In genomic region chr3:43187836-43188479, GRCh38 we compare ENCODE assay signal across 35 cellular contexts.
"Had no signal": no experiment of that assay in that cellular context is flagged by ENCODE, and none has a peak within 500 bp of the region (broad histone marks: within the 10 kb centered on the region; RNA-seq: fewer than 3 reads in every experiment).

No MANE protein-coding gene starts in this region.

- H3K4me1 Mint-ChIP-seq: activated B cell treated with CpG ODN at 0.5 μM for 24 hours had no signal

- H3K27me3 ChIP-seq: brain microvascular endothelial cell, esophagus muscularis mucosa, foreskin keratinocyte, gastrocnemius medialis, heart left ventricle had no signal

- H3K27ac ChIP-seq: brain microvascular endothelial cell, esophagus muscularis mucosa, foreskin keratinocyte, gastrocnemius medialis, heart left ventricle, WERI-Rb-1 had no signal

- H3K4me3 ChIP-seq: esophagus muscularis mucosa, gastrocnemius medialis, heart left ventricle had no signal

- FAIRE-seq: astrocyte, bronchial epithelial cell had no signal

- DNase-seq: activated B cell treated with CpG ODN at 0.5 μM for 24 hours; activated CD4-positive, alpha-beta T cell treated with anti-CD3 and anti-CD28 coated beads for 48 hours; activated CD4-positive, alpha-beta T cell treated with anti-CD3 and anti-CD28 coated beads, Interleukin-2, amount 50 U/mL, for 1 hour; activated CD4-positive, alpha-beta T cell treated with anti-CD3 and anti-CD28 coated beads, Interleukin-2, amount 50 U/mL, for 48 hours; activated CD8-positive, alpha-beta memory T cell treated with anti-CD3 and anti-CD28 coated beads for 24 hours; activated CD8-positive, alpha-beta T cell treated with anti-CD3 and anti-CD28 coated beads for 36 hours; activated effector memory CD4-positive, alpha-beta T cell treated with Interleukin-2 at 50 U/mL for 16 hours; activated gamma-delta T cell treated with Interleukin-2 at 50 U/mL for 16 hours; activated naive CD4-positive, alpha-beta T cell treated with anti-CD3 and anti-CD28 coated beads, Interleukin-2, amount 50 U/mL, for 16 hours; activated naive CD4-positive, alpha-beta T cell treated with Interleukin-2 at 50 U/mL for 16 hours; activated T-cell treated with anti-CD3 and anti-CD28 coated beads, Interleukin-2, amount 50 U/mL, for 4 hours; amniotic stem cell; anterior cingulate cortex; brain microvascular endothelial cell; cortex of kidney; dermis blood vessel endothelial cell; effector CD4-positive, alpha-beta T cell; effector memory CD8-positive, alpha-beta T cell; erythroblast; foreskin keratinocyte; gastrocnemius medialis; glutamatergic neuron; heart left ventricle; T-helper 1 cell; T-helper 17 cell; T1000; WERI-Rb-1 had no signal

- H3K4me3 Mint-ChIP-seq: activated B cell treated with CpG ODN at 0.5 μM for 24 hours; activated CD8-positive, alpha-beta T cell treated with anti-CD3 and anti-CD28 coated beads for 36 hours; activated naive CD8-positive, alpha-beta T cell; activated T-cell treated with anti-CD3 and anti-CD28 coated beads, Interleukin-2, amount 50 U/mL, for 4 hours; activated T-helper 17 cell treated with anti-CD3 and anti-CD28 coated beads, Interleukin-2, amount 50 U/mL, for 72 hours; central memory CD8-positive, alpha-beta T cell; effector memory CD8-positive, alpha-beta T cell; T-helper 17 cell; T-helper 2 cell treated with Interferon-gamma antibody and Interleukin-4, amounts not matched to agents 5 μg/mL and 100 μg/mL, for 36 hours had no signal

- H3K27ac Mint-ChIP-seq: activated B cell treated with CpG ODN at 0.5 μM for 24 hours; activated CD8-positive, alpha-beta T cell treated with anti-CD3 and anti-CD28 coated beads for 36 hours; activated naive CD8-positive, alpha-beta T cell; activated T-helper 17 cell treated with anti-CD3 and anti-CD28 coated beads, Interleukin-2, amount 50 U/mL, for 72 hours; effector memory CD8-positive, alpha-beta T cell; T-helper 17 cell; T-helper 2 cell treated with Interferon-gamma antibody and Interleukin-4, amounts not matched to agents 5 μg/mL and 100 μg/mL, for 36 hours had no signal

- H3K9me3 ChIP-seq: esophagus muscularis mucosa, gastrocnemius medialis, heart left ventricle had no signal

- H3K4me1 ChIP-seq: gastrocnemius medialis had no signal

- ATAC-seq: activated CD4-positive, CD25-positive, alpha-beta regulatory T cell treated with anti-CD3 and anti-CD28 coated beads, Interleukin-2, amount 50 U/mL, for 24 hours; activated CD8-positive, alpha-beta T cell treated with anti-CD3 and anti-CD28 coated beads for 36 hours; activated T-cell treated with anti-CD3 and anti-CD28 coated beads, Interleukin-2, amount 50 U/mL, for 4 hours; activated T-helper 17 cell treated with anti-CD3 and anti-CD28 coated beads, Interleukin-2, amount 50 U/mL, for 72 hours; effector memory CD8-positive, alpha-beta T cell; foreskin keratinocyte; gastrocnemius medialis; heart left ventricle; T-helper 17 cell had no signal

- H3K9me3 Mint-ChIP-seq: activated B cell treated with CpG ODN at 0.5 μM for 24 hours; activated T-helper 17 cell treated with anti-CD3 and anti-CD28 coated beads, Interleukin-2, amount 50 U/mL, for 72 hours; central memory CD8-positive, alpha-beta T cell; effector memory CD8-positive, alpha-beta T cell had no signal

- H3K27me3 Mint-ChIP-seq: activated CD8-positive, alpha-beta T cell treated with anti-CD3 and anti-CD28 coated beads for 36 hours; activated naive CD8-positive, alpha-beta T cell; activated T-helper 17 cell treated with anti-CD3 and anti-CD28 coated beads, Interleukin-2, amount 50 U/mL, for 72 hours; central memory CD8-positive, alpha-beta T cell; effector memory CD8-positive, alpha-beta T cell; T-helper 17 cell had no signal

- H3K36me3 ChIP-seq: brain microvascular endothelial cell, esophagus muscularis mucosa, gastrocnemius medialis, heart left ventricle, WERI-Rb-1 had no signal
